12 cellular contexts compared by ENCODE assay signal in genomic region chr17:63516910-63517824, GRCh38. TPM values are rescaled to one million over a fixed set of nuclear protein-coding genes. Genes with fewer than 3 reads are reported as not detected.
DNase-seq lines count a peak whose midpoint lies in the region; ATAC-seq lines count a peak whose summit lies in the region.
"Had no signal": no experiment of that assay in that cellular context is flagged by ENCODE, and none has a peak within 500 bp of the region (broad histone marks: within the 10 kb centered on the region; RNA-seq: fewer than 3 reads in every experiment).

No MANE protein-coding gene starts in this region.

- H3K9ac ChIP-seq in mesenchymal stem cell (ENCODE audit: low read length): no peak overlapping the region

- H3K4me3 ChIP-seq in mesenchymal stem cell (ENCODE audit: insufficient read depth in 1 of 2, low read depth in 1 of 2, low read length in 2 of 2): no peak overlapping the region

- H2BK15ac ChIP-seq in mesenchymal stem cell (ENCODE audit: low read depth, poor library complexity, severe bottlenecking): no peak overlapping the region

- H2BK5ac ChIP-seq in mesenchymal stem cell (ENCODE audit: low read depth, low read length, poor library complexity, severe bottlenecking): no peak overlapping the region

- no peak overlapping the region for H2AK5ac ChIP-seq in mesenchymal stem cell (ENCODE audit: low read length, severe bottlenecking)

- no peak overlapping the region for H3K4ac ChIP-seq in mesenchymal stem cell (ENCODE audit: low read depth in 1 of 2, low read length in 2 of 2)

- H3K27ac ChIP-seq in mesenchymal stem cell (ENCODE audit: low read length, poor library complexity, severe bottlenecking): no peak overlapping the region

- no peak overlapping the region for H3K18ac ChIP-seq in mesenchymal stem cell (ENCODE audit: low read depth in 1 of 2, low read length in 2 of 2)

- ATAC-seq in activated T-cell treated with anti-CD3 and anti-CD28 coated beads, Interleukin-2, amount 50 U/mL, for 4 hours: peak; percentile 58 to 84

- no peak overlapping the region for H4K91ac ChIP-seq in mesenchymal stem cell (ENCODE audit: low read length)

- no peak overlapping the region for H3K4me3 Mint-ChIP-seq in activated T-cell treated with anti-CD3 and anti-CD28 coated beads, Interleukin-2, amount 50 U/mL, for 4 hours
- H3K4me3 Mint-ChIP-seq: nephron progenitor cell had no signal

- WGBS in mesenchymal stem cell: 63% methylated on average over 6 of the region's 6 CpGs

- peaks cover 17% of the 10 kb centered on the region for H3K4me1 ChIP-seq in mesenchymal stem cell (ENCODE audit: control insufficient read depth, insufficient read depth, low read depth, low read length)

- peaks cover 13% of the 10 kb centered on the region for H3K27me3 Mint-ChIP-seq in activated T-cell treated with anti-CD3 and anti-CD28 coated beads, Interleukin-2, amount 50 U/mL, for 4 hours (ENCODE audit: low read depth)

- DNase-seq in CD1c-positive myeloid dendritic cell (ENCODE audit: extremely low spot score) (peak; percentile 24), H4 (ENCODE audit: low spot score) (peak; percentile 66), mesenchymal stem cell (peak; percentile 62), medulla oblongata (ENCODE audit: extremely low spot score) (no peak), HuH-7 (ENCODE audit: low spot score) (no peak), occipital lobe (lab: John Stamatoyannopoulos, UW) (no peak), NCI-H2171 (lab: John Stamatoyannopoulos, UW) (no peak)
- DNase-seq in activated T-cell treated with anti-CD3 and anti-CD28 coated beads, Interleukin-2, amount 50 U/mL, for 4 hours: no peak
- DNase-seq: NCI-H1105, nephron progenitor cell had no signal

- H3K4me1 Mint-ChIP-seq in activated T-cell treated with anti-CD3 and anti-CD28 coated beads, Interleukin-2, amount 50 U/mL, for 4 hours (ENCODE audit: low read depth): no peaks in the 10 kb centered on the region
- H3K4me1 Mint-ChIP-seq: nephron progenitor cell had no signal

- no peak overlapping the region for H3K23ac ChIP-seq in mesenchymal stem cell (ENCODE audit: low read length in 2 of 2)

- H4K8ac ChIP-seq in mesenchymal stem cell (ENCODE audit: low read length): no peak overlapping the region

- H3K27me3 ChIP-seq in mesenchymal stem cell (ENCODE audit: control insufficient read depth in 1 of 2, insufficient read depth in 1 of 2, low read length in 2 of 2): peaks cover 42 to 48% of the 10 kb centered on the region in 2 experiments

- H3K9me3 ChIP-seq in mesenchymal stem cell (ENCODE audit: control insufficient read depth, low read length): no peaks in the 10 kb centered on the region

- H3K9me3 Mint-ChIP-seq in activated T-cell treated with anti-CD3 and anti-CD28 coated beads, Interleukin-2, amount 50 U/mL, for 4 hours: no peaks in the 10 kb centered on the region
- H3K9me3 Mint-ChIP-seq: nephron progenitor cell had no signal

- no peaks in the 10 kb centered on the region for H3K36me3 ChIP-seq in mesenchymal stem cell (ENCODE audit: control insufficient read depth in 1 of 2, insufficient read depth in 2 of 2, low read depth in 1 of 2, low read length in 2 of 2)

- no peak overlapping the region for H2BK120ac ChIP-seq in mesenchymal stem cell (ENCODE audit: low read depth, low read length)

- H3K79me1 ChIP-seq in mesenchymal stem cell (replicated peaks; ENCODE audit: low read length, poor library complexity, severe bottlenecking): no peaks in the 10 kb centered on the region

- no peak overlapping the region for H3K4me2 ChIP-seq in mesenchymal stem cell (ENCODE audit: low read length, poor library complexity, severe bottlenecking)

- H3K36me3 Mint-ChIP-seq in activated T-cell treated with anti-CD3 and anti-CD28 coated beads, Interleukin-2, amount 50 U/mL, for 4 hours (ENCODE audit: insufficient read depth): no peaks in the 10 kb centered on the region

- no peak overlapping the region for H2BK12ac ChIP-seq in mesenchymal stem cell (ENCODE audit: low read length in 2 of 2)

- H3K14ac ChIP-seq in mesenchymal stem cell (ENCODE audit: low read length in 2 of 2): no peak overlapping the region

- H2AFZ ChIP-seq in mesenchymal stem cell (ENCODE audit: low read depth, low read length): no peak overlapping the region

RNA-seq across cellular contexts. Expression of gene KCNH6, which starts 6.0 kb away (rescaled TPM):
- total RNA-seq in H4 (2014; rRNA removed; shearing (Covaris generic)): not detected in 2 replicates
- total RNA-seq in activated T-cell treated with anti-CD3 and anti-CD28 coated beads, Interleukin-2, amount 50 U/mL, for 4 hours: not detected
- 0.04 TPM for polyA plus RNA-seq in mesenchymal stem cell (2013, experiment 1 of 2)
- polyA plus RNA-seq in mesenchymal stem cell (2013, experiment 2 of 2): 0.03 TPM
- 0.16 TPM for total RNA-seq in occipital lobe
- total RNA-seq: dermis microvascular lymphatic vessel endothelial cell, OCI-LY7 had no signal

RNA-seq across cellular contexts. Expression of gene DCAF7, which starts 33.1 kb away (rescaled TPM):
- 50.6 and 62.2 TPM in 2 replicates for total RNA-seq in H4 (2014; rRNA removed; shearing (Covaris generic))
- 10 to 100 TPM; 82.1 to 89.7 (median 86.0) TPM for total RNA-seq in activated T-cell treated with anti-CD3 and anti-CD28 coated beads, Interleukin-2, amount 50 U/mL, for 4 hours
- 51.6 TPM for polyA plus RNA-seq in mesenchymal stem cell (2013, experiment 1 of 2)
- 50.7 TPM for polyA plus RNA-seq in mesenchymal stem cell (2013, experiment 2 of 2)
- 32.3 TPM for total RNA-seq in occipital lobe

RNA-seq across cellular contexts. Expression of gene ACE, which starts 40.3 kb away (rescaled TPM):
- total RNA-seq in H4 (2014; rRNA removed; shearing (Covaris generic)): not detected in 2 replicates
- under 1 TPM; 0.10 to 0.32 (median 0.24) TPM for total RNA-seq in activated T-cell treated with anti-CD3 and anti-CD28 coated beads, Interleukin-2, amount 50 U/mL, for 4 hours
- 1.8 TPM for polyA plus RNA-seq in mesenchymal stem cell (2013, experiment 1 of 2)
- 1.8 TPM for polyA plus RNA-seq in mesenchymal stem cell (2013, experiment 2 of 2)
- total RNA-seq in occipital lobe: 5.3 TPM

Comparison
In these comparisons a context has a peak if more than half of its experiments do, and no peak if none do; other contexts are left out.
1. DNase-seq: peak in CD1c-positive myeloid dendritic cell (single experiment), H4 (single experiment) and mesenchymal stem cell (single experiment); none in activated T-cell treated with anti-CD3 and anti-CD28 coated beads, Interleukin-2, amount 50 U/mL, for 4 hours (single experiment), medulla oblongata (single experiment), HuH-7 (single experiment), occipital lobe (single experiment) and NCI-H2171 (single experiment).